8 cellular contexts compared by ENCODE assay signal in genomic region chr19:14248578-14249011, GRCh38. TPM values are rescaled to one million over a fixed set of nuclear protein-coding genes. Genes with fewer than 3 reads are reported as not detected.
A peak's percentile ranks its signal among the peaks of the same experiment; 100 is the strongest.
DNase-seq lines count a peak whose midpoint lies in the region; ATAC-seq and TF ChIP-seq lines count a peak whose summit lies in the region.

No MANE protein-coding gene starts in this region.

- POLR2A ChIA-PET in CD4-positive, alpha-beta memory T cell (lab: Charles Lee; ENCODE audit: partially characterized antibody), result interaction anchor here (1.6 kb wide), 1 partner anchor 27 kb away, joined by 5 read pairs; no protein-coding TSS in a partner anchor

- H3K4me1 Mint-ChIP-seq in CD4-positive, alpha-beta memory T cell, result peaks cover 0 to 22% (median 12%) of the 10 kb centered on the region in 4 donors
- H3K4me1 Mint-ChIP-seq in naive B cell, result peaks cover 6 to 20% (median 18%) of the 10 kb centered on the region in 3 donors
- H3K4me1 Mint-ChIP-seq in stimulated activated naive CD8-positive, alpha-beta T cell treated with anti-CD3 and anti-CD28 coated beads, Interleukin-15, amount 100 ng/mL, for 72 hours, result peaks cover 21% of the 10 kb centered on the region

- H3K27ac Mint-ChIP-seq in CD4-positive, alpha-beta memory T cell, result peak overlapping the region in 3 of 7 donors; percentile 19 to 60 (median 46)
- H3K27ac Mint-ChIP-seq in naive B cell, result no peak overlapping the region
- H3K27ac Mint-ChIP-seq in stimulated activated naive CD8-positive, alpha-beta T cell treated with anti-CD3 and anti-CD28 coated beads, Interleukin-15, amount 100 ng/mL, for 72 hours, result peak overlapping the region; percentile 89 to 94

- peak; percentile 58 to 59 for ATAC-seq in naive B cell (ENCODE audit: low read depth in 2 of 2)
- peak; percentile 71 for ATAC-seq in stimulated activated naive CD8-positive, alpha-beta T cell treated with anti-CD3 and anti-CD28 coated beads, Interleukin-15, amount 100 ng/mL, for 72 hours

- H3K9me3 ChIP-seq in CD4-positive, alpha-beta memory T cell (ENCODE audit: control insufficient read depth in 1 of 2, low read length in 2 of 2), result no peaks in the 10 kb centered on the region

- H3K36me3 Mint-ChIP-seq in CD4-positive, alpha-beta memory T cell, result no peaks in the 10 kb centered on the region
- H3K36me3 Mint-ChIP-seq in naive B cell, result no peaks in the 10 kb centered on the region

- peak overlapping the region in 1 of 2 donors; percentile 45 for H3K4me3 ChIP-seq in CD4-positive, alpha-beta memory T cell (ENCODE audit: low read length in 2 of 2)

- intact Hi-C loops in CD4-positive, alpha-beta memory T cell (cut with micrococcal nuclease), result no loop called here

- peaks cover 11% of the 10 kb centered on the region for H3K4me1 ChIP-seq in CD4-positive, alpha-beta memory T cell (ENCODE audit: insufficient read depth, low read length)

- CTCF ChIA-PET in CD4-positive, alpha-beta memory T cell (lab: Charles Lee; ENCODE audit: partially characterized antibody), result no interaction called here

- peaks cover 0 to 1% of the 10 kb centered on the region in 2 donors for H3K27me3 Mint-ChIP-seq in CD4-positive, alpha-beta memory T cell
- peaks cover 0 to 9% (median 8%) of the 10 kb centered on the region in 3 donors for H3K27me3 Mint-ChIP-seq in naive B cell
- H3K27me3 Mint-ChIP-seq in stimulated activated naive CD8-positive, alpha-beta T cell treated with anti-CD3 and anti-CD28 coated beads, Interleukin-15, amount 100 ng/mL, for 72 hours, result no peaks in the 10 kb centered on the region

- peak; percentile 15 to 46 (median 27) for DNase-seq in CD4-positive, alpha-beta memory T cell
- DNase-seq in NCI-H146 (lab: John Stamatoyannopoulos, UW) (peak; percentile 83), epidermal melanocyte (ENCODE audit: insufficient read length, low spot score) (peak; percentile 24), naive B cell (no peak), cortex of kidney (lab: John Stamatoyannopoulos, UW) (no peak), GM20000 (ENCODE audit: low spot score) (no peak)
- peak; percentile 29 to 34 for DNase-seq in activated CD4-positive, alpha-beta T cell treated with anti-CD3 and anti-CD28 coated beads, Interleukin-2, amount 50 U/mL, for 4 hours
- peak; percentile 30 to 44 for DNase-seq in stimulated activated naive CD8-positive, alpha-beta T cell treated with anti-CD3 and anti-CD28 coated beads, Interleukin-15, amount 100 ng/mL, for 72 hours

- no peaks in the 10 kb centered on the region for H3K36me3 ChIP-seq in CD4-positive, alpha-beta memory T cell (ENCODE audit: insufficient read depth, low read length)

- peak overlapping the region; percentile 53 to 76 (median 64) for H3K4me3 Mint-ChIP-seq in CD4-positive, alpha-beta memory T cell
- peak overlapping the region; percentile 34 to 82 (median 79) for H3K4me3 Mint-ChIP-seq in naive B cell
- peak overlapping the region; percentile 77 to 85 for H3K4me3 Mint-ChIP-seq in stimulated activated naive CD8-positive, alpha-beta T cell treated with anti-CD3 and anti-CD28 coated beads, Interleukin-15, amount 100 ng/mL, for 72 hours

- TF ChIP-seq CTCF in GM20000 (IDR thresholded peaks at IDR 0.05; ENCODE audit: extremely low read depth, missing control alignments), result no peak

- H3K27ac ChIP-seq in CD4-positive, alpha-beta memory T cell (ENCODE audit: low read depth, low read length), result peak overlapping the region; percentile 26

- H3K9me3 Mint-ChIP-seq in CD4-positive, alpha-beta memory T cell, result no peaks in the 10 kb centered on the region
- H3K9me3 Mint-ChIP-seq in naive B cell, result no peaks in the 10 kb centered on the region
- peaks cover 0 to 5% of the 10 kb centered on the region in 2 donors for H3K9me3 Mint-ChIP-seq in stimulated activated naive CD8-positive, alpha-beta T cell treated with anti-CD3 and anti-CD28 coated beads, Interleukin-15, amount 100 ng/mL, for 72 hours

- no peaks in the 10 kb centered on the region for H3K27me3 ChIP-seq in CD4-positive, alpha-beta memory T cell (ENCODE audit: insufficient read depth, low read length)

RNA-seq across cellular contexts. Expression of gene ADGRL1, which starts 42.6 kb away (rescaled TPM):
- 10 to 100 TPM; 19.3 to 22.0 TPM for total RNA-seq in CD4-positive, alpha-beta memory T cell
- 1 to 10 TPM in 1 of 2 donors, under 1 TPM in 1; 0.55 to 1.3 TPM for polyA plus RNA-seq in CD4-positive, alpha-beta memory T cell
- polyA plus RNA-seq in naive B cell (ENCODE audit: low read depth in 6 of 6), result not detected

Comparison
In these comparisons a context has a peak if more than half of its experiments do, and no peak if none do; other contexts are left out.
1. DNase-seq: peak in CD4-positive, alpha-beta memory T cell (5 of 5), NCI-H146 (single experiment), activated CD4-positive, alpha-beta T cell treated with anti-CD3 and anti-CD28 coated beads, Interleukin-2, amount 50 U/mL, for 4 hours (2 of 2), epidermal melanocyte (single experiment) and stimulated activated naive CD8-positive, alpha-beta T cell treated with anti-CD3 and anti-CD28 coated beads, Interleukin-15, amount 100 ng/mL, for 72 hours (2 of 2); none in naive B cell (single experiment), cortex of kidney (single experiment) and GM20000 (single experiment).
2. H3K27ac Mint-ChIP-seq: peak in stimulated activated naive CD8-positive, alpha-beta T cell treated with anti-CD3 and anti-CD28 coated beads, Interleukin-15, amount 100 ng/mL, for 72 hours (2 of 2); none in naive B cell (0 of 6).
3. Peak in every context shown above with its lines, with median percentiles within 50 percentile points of each other: H3K4me3 Mint-ChIP-seq.